20 cellular contexts compared by ENCODE assay signal in genomic region chr3:52422669-52423068, GRCh38. TPM values are rescaled to one million over a fixed set of nuclear protein-coding genes. Genes with fewer than 3 reads are reported as not detected.
"Had no signal": no experiment of that assay in that cellular context is flagged by ENCODE, and none has a peak within 500 bp of the region (broad histone marks: within the 10 kb centered on the region; RNA-seq: fewer than 3 reads in every experiment).

No MANE protein-coding gene starts in this region.

- H3K27ac ChIP-seq: colonic mucosa, foreskin keratinocyte, left ventricle myocardium inferior, lower lobe of right lung, neutrophil, right atrium auricular region, tibial artery, upper lobe of left lung, vagina had no signal

- H3K4me1 ChIP-seq: colonic mucosa, foreskin keratinocyte, left ventricle myocardium inferior, lower lobe of right lung, right atrium auricular region, tibial artery, upper lobe of left lung, vagina had no signal

- H3K9me3 ChIP-seq: colonic mucosa, left ventricle myocardium inferior, lower lobe of right lung, neutrophil, right atrium auricular region, tibial artery, upper lobe of left lung, vagina had no signal

- H3K4me3 ChIP-seq: colonic mucosa, left ventricle myocardium inferior, lower lobe of right lung, right atrium auricular region, smooth muscle cell, tibial artery, upper lobe of left lung, vagina had no signal

- FAIRE-seq: endothelial cell of umbilical vein had no signal

- H3K4me2 ChIP-seq: smooth muscle cell had no signal

- DNase-seq: colonic mucosa; dermis blood vessel endothelial cell; erythroblast; foreskin keratinocyte; immature natural killer cell; left cardiac atrium; left ventricle myocardium inferior; lower lobe of right lung; stimulated activated CD4-positive, alpha-beta T cell treated with anti-CD3 and anti-CD28 coated beads, Interleukin-4, amount 100 ng/mL, for 1 hour; stimulated activated CD8-positive, alpha-beta memory T cell treated with anti-CD3 and anti-CD28 coated beads, Interleukin-4, amount 100 ng/mL, for 48 hours; stimulated activated naive CD8-positive, alpha-beta T cell treated with anti-CD3 and anti-CD28 coated beads, Interleukin-15, Interleukin-2, amounts not matched to agents 100 U/mL and 50 U/mL, for 24 hours; upper lobe of left lung had no signal

- H3K27me3 ChIP-seq: colonic mucosa, foreskin keratinocyte, neutrophil, right atrium auricular region, tibial artery, upper lobe of left lung, vagina had no signal

- ATAC-seq: foreskin keratinocyte; lower lobe of right lung; stimulated activated effector memory CD8-positive, alpha-beta T cell treated with anti-CD3 and anti-CD28 coated beads, Interleukin-12 subunit alpha, Interleukin-12 subunit beta, amount 100 ng/mL, for 72 hours; stimulated activated naive CD8-positive, alpha-beta T cell treated with anti-CD3 and anti-CD28 coated beads, Interleukin-15, Interleukin-2, amounts not matched to agents 100 U/mL and 50 U/mL, for 24 hours had no signal

- H3K36me3 ChIP-seq: colonic mucosa, left ventricle myocardium inferior, right atrium auricular region, vagina had no signal

RNA-seq across cellular contexts. Expression of gene SEMA3G, which starts 22.2 kb away (rescaled TPM):
- total RNA-seq: osteocyte had no signal
- polyA plus RNA-seq: immature natural killer cell had no signal

RNA-seq across cellular contexts. Expression of gene TNNC1, which starts 31.2 kb away (rescaled TPM):
- total RNA-seq: dermis blood vessel endothelial cell, endothelial cell of umbilical vein, foreskin keratinocyte, osteocyte had no signal
- polyA plus RNA-seq: immature natural killer cell had no signal
